ENCODE assay signal across 1 cellular context in the genomic region with DNA sequence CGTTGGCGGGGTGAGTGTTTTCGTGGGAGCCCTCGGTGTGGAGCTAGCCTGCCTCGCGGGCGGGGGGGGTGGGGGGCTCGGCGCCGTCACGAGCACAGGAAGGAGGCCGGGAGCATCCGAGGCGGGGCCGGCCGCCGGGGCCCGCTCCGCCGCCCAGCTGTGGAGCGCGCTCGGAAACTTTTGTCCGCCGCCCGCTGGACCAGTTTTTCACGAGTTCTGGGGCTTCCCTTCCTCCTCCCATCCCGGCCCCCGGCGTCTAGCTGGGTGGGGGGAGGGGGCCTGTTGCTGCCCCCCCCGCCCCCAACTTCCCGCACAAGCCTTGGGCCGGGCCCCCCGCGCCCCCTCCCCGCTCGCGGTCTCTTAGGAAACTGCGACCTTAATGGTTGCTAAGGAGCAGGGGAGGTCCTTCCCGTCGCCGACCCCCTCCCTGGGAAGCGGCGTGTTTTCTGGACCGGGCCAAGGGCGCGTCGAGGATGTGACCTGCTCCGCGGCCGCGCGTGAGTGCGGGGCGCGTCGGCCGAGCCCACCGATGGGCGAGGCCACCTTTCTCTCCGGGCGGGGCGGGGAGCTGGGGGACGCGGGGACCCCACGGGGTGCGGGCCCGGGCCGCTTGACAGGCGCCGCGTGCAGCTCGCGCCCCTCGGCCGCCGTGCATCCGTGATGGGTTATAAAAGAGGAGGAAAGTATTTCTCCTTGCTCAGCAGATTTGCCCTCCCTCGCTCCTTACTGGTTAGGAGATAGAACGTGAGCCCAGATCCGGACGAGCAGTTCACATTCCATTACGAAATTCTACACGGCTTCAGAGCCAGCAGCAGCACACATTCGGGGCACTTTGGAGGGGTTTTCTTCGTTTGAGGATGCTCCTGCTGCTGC.
A peak's percentile ranks its signal among the peaks of the same experiment; 100 is the strongest.
TF ChIP-seq lines count a peak whose summit lies in the region.

No MANE protein-coding gene starts in this region.

TF ChIP-seq in HepG2, 621 proteins besides CTCF, POLR2A, EP300 and RAD21 (continued from another document and continues in another):
- no peak for TF ChIP-seq TRIM24 (CRISPR knock-in tag; IDR thresholded peaks at IDR 0.05)
- no peak for TF ChIP-seq SRSF4 (IDR thresholded peaks at IDR 0.05; ENCODE audit: low read depth, low read length, poor library complexity, severe bottlenecking)
- no peak for TF ChIP-seq ZBTB8A (CRISPR knock-in tag; IDR thresholded peaks at IDR 0.05; ENCODE audit: borderline replicate concordance, low read depth)
- 0 out of 2 replicates have a peak, but pooled peaks have one; percentile 40 for TF ChIP-seq HOXD1 (CRISPR knock-in tag; IDR thresholded peaks at IDR 0.05)
- TF ChIP-seq, protein P1, sequence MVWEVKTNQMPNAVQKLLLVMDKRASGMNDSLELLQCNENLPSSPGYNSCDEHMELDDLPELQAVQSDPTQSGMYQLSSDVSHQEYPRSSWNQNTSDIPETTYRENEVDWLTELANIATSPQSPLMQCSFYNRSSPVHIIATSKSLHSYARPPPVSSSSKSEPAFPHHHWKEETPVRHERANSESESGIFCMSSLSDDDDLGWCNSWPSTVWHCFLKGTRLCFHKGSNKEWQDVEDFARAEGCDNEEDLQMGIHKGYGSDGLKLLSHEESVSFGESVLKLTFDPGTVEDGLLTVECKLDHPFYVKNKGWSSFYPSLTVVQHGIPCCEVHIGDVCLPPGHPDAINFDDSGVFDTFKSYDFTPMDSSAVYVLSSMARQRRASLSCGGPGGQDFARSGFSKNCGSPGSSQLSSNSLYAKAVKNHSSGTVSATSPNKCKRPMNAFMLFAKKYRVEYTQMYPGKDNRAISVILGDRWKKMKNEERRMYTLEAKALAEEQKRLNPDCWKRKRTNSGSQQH (CRISPR knock-in tag; IDR thresholded peaks at IDR 0.05; ENCODE audit: low read depth): no peak
- TF ChIP-seq ZNF83 (CRISPR knock-in tag; IDR thresholded peaks at IDR 0.05; ENCODE audit: borderline replicate concordance): no peak
- TF ChIP-seq ZNF557 (CRISPR knock-in tag; IDR thresholded peaks at IDR 0.05): 0 out of 2 replicates have a peak, but pooled peaks have one; percentile 55
- no peak for TF ChIP-seq JUND (CRISPR knock-in tag; IDR thresholded peaks at IDR 0.05)
- TF ChIP-seq, protein P2, sequence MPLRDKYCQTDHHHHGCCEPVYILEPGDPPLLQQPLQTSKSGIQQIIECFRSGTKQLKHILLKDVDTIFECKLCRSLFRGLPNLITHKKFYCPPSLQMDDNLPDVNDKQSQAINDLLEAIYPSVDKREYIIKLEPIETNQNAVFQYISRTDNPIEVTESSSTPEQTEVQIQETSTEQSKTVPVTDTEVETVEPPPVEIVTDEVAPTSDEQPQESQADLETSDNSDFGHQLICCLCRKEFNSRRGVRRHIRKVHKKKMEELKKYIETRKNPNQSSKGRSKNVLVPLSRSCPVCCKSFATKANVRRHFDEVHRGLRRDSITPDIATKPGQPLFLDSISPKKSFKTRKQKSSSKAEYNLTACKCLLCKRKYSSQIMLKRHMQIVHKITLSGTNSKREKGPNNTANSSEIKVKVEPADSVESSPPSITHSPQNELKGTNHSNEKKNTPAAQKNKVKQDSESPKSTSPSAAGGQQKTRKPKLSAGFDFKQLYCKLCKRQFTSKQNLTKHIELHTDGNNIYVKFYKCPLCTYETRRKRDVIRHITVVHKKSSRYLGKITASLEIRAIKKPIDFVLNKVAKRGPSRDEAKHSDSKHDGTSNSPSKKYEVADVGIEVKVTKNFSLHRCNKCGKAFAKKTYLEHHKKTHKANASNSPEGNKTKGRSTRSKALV (CRISPR knock-in tag; IDR thresholded peaks at IDR 0.05): no peak; the same call in 1 of the 2 replicates
- no peak for TF ChIP-seq RCOR2 (CRISPR knock-in tag; IDR thresholded peaks at IDR 0.05)
- no peak for TF ChIP-seq ZNF746 (CRISPR knock-in tag; IDR thresholded peaks at IDR 0.05)
- TF ChIP-seq ZNF543 (CRISPR knock-in tag; IDR thresholded peaks at IDR 0.05): no peak
- no peak for TF ChIP-seq PRPF4 (IDR thresholded peaks at IDR 0.05; ENCODE audit: low read depth, low read length, poor library complexity, severe bottlenecking)
- TF ChIP-seq HOXA5 (CRISPR knock-in tag; IDR thresholded peaks at IDR 0.05): 0 out of 2 replicates have a peak, but pooled peaks have one; percentile 79
- TF ChIP-seq ZNF768 (CRISPR knock-in tag; IDR thresholded peaks at IDR 0.05): no peak
- peak; percentile 76; the same call in 1 of the 2 replicates for TF ChIP-seq NKX3-1 (CRISPR knock-in tag; IDR thresholded peaks at IDR 0.05)
- no peak for TF ChIP-seq ZNF234 (CRISPR knock-in tag; conservative IDR thresholded peaks at IDR 0.05)
- TF ChIP-seq, protein P3, sequence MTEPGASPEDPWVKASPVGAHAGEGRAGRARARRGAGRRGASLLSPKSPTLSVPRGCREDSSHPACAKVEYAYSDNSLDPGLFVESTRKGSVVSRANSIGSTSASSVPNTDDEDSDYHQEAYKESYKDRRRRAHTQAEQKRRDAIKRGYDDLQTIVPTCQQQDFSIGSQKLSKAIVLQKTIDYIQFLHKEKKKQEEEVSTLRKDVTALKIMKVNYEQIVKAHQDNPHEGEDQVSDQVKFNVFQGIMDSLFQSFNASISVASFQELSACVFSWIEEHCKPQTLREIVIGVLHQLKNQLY (CRISPR knock-in tag; IDR thresholded peaks at IDR 0.05): no peak
- peak; percentile 68; the same call in 1 of the 2 replicates for TF ChIP-seq ZFP1 (CRISPR knock-in tag; IDR thresholded peaks at IDR 0.05)
- TF ChIP-seq, protein P4, sequence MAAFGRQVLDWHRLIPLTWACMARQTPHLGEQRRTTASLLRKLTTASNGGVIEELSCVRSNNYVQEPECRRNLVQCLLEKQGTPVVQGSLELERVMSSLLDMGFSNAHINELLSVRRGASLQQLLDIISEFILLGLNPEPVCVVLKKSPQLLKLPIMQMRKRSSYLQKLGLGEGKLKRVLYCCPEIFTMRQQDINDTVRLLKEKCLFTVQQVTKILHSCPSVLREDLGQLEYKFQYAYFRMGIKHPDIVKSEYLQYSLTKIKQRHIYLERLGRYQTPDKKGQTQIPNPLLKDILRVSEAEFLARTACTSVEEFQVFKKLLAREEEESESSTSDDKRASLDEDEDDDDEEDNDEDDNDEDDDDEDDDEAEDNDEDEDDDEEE (CRISPR knock-in tag; IDR thresholded peaks at IDR 0.05): no peak
- no peak for TF ChIP-seq SSRP1 (CRISPR knock-in tag; IDR thresholded peaks at IDR 0.05)
- TF ChIP-seq ZSCAN22 (CRISPR knock-in tag; IDR thresholded peaks at IDR 0.05): no peak
- no peak for TF ChIP-seq ZKSCAN1 (IDR thresholded peaks at IDR 0.05; ENCODE audit: low read length)
- TF ChIP-seq, protein P5, sequence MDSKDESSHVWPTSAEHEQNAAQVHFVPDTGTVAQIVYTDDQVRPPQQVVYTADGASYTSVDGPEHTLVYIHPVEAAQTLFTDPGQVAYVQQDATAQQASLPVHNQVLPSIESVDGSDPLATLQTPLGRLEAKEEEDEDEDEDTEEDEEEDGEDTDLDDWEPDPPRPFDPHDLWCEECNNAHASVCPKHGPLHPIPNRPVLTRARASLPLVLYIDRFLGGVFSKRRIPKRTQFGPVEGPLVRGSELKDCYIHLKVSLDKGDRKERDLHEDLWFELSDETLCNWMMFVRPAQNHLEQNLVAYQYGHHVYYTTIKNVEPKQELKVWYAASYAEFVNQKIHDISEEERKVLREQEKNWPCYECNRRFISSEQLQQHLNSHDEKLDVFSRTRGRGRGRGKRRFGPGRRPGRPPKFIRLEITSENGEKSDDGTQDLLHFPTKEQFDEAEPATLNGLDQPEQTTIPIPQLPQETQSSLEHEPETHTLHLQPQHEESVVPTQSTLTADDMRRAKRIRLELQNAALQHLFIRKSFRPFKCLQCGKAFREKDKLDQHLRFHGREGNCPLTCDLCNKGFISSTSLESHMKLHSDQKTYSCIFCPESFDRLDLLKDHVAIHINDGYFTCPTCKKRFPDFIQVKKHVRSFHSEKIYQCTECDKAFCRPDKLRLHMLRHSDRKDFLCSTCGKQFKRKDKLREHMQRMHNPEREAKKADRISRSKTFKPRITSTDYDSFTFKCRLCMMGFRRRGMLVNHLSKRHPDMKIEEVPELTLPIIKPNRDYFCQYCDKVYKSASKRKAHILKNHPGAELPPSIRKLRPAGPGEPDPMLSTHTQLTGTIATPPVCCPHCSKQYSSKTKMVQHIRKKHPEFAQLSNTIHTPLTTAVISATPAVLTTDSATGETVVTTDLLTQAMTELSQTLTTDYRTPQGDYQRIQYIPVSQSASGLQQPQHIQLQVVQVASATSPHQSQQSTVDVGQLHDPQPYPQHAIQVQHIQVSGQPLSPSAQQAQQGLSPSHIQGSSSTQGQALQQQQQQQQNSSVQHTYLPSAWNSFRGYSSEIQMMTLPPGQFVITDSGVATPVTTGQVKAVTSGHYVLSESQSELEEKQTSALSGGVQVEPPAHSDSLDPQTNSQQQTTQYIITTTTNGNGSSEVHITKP (CRISPR knock-in tag; IDR thresholded peaks at IDR 0.05; ENCODE audit: low read depth): no peak
- TF ChIP-seq, protein P6, sequence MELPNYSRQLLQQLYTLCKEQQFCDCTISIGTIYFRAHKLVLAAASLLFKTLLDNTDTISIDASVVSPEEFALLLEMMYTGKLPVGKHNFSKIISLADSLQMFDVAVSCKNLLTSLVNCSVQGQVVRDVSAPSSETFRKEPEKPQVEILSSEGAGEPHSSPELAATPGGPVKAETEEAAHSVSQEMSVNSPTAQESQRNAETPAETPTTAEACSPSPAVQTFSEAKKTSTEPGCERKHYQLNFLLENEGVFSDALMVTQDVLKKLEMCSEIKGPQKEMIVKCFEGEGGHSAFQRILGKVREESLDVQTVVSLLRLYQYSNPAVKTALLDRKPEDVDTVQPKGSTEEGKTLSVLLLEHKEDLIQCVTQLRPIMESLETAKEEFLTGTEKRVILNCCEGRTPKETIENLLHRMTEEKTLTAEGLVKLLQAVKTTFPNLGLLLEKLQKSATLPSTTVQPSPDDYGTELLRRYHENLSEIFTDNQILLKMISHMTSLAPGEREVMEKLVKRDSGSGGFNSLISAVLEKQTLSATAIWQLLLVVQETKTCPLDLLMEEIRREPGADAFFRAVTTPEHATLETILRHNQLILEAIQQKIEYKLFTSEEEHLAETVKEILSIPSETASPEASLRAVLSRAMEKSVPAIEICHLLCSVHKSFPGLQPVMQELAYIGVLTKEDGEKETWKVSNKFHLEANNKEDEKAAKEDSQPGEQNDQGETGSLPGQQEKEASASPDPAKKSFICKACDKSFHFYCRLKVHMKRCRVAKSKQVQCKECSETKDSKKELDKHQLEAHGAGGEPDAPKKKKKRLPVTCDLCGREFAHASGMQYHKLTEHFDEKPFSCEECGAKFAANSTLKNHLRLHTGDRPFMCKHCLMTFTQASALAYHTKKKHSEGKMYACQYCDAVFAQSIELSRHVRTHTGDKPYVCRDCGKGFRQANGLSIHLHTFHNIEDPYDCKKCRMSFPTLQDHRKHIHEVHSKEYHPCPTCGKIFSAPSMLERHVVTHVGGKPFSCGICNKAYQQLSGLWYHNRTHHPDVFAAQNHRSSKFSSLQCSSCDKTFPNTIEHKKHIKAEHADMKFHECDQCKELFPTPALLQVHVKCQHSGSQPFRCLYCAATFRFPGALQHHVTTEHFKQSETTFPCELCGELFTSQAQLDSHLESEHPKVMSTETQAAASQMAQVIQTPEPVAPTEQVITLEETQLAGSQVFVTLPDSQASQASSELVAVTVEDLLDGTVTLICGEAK (IDR thresholded peaks at IDR 0.05): no peak
- TF ChIP-seq, protein P6 (CRISPR knock-in tag; IDR thresholded peaks at IDR 0.05): no peak
- no peak for TF ChIP-seq SRF (IDR thresholded peaks at IDR 0.05; ENCODE audit: low read depth, low read length)
- TF ChIP-seq ZNF501 (CRISPR knock-in tag; IDR thresholded peaks at IDR 0.05): no peak
